ENCODE assay signal across 19 cellular contexts in genomic region chr11:13271060-13271693, GRCh38.
"Had no signal": no experiment of that assay in that cellular context is flagged by ENCODE, and none has a peak within 500 bp of the region (broad histone marks: within the 10 kb centered on the region; RNA-seq: fewer than 3 reads in every experiment).

No MANE protein-coding gene starts in this region.

- H3K4me3 ChIP-seq: body of pancreas, ovary, psoas muscle, right atrium auricular region had no signal

- H3K9me3 ChIP-seq: body of pancreas, neutrophil, ovary, psoas muscle, right atrium auricular region had no signal

- H3K27ac ChIP-seq: body of pancreas, neutrophil, ovary, psoas muscle, right atrium auricular region had no signal

- DNase-seq: activated CD4-positive, alpha-beta T cell treated with anti-CD3 and anti-CD28 coated beads for 4 hours; activated CD4-positive, alpha-beta T cell treated with anti-CD3 and anti-CD28 coated beads, Interleukin-2, amount 50 U/mL, for 48 hours; activated CD4-positive, CD25-positive, alpha-beta regulatory T cell; activated gamma-delta T cell treated with Interleukin-2 at 50 U/mL for 16 hours; activated T-cell treated with anti-CD3 and anti-CD28 coated beads for 4 hours; anterior cingulate cortex; body of pancreas; effector memory CD4-positive, alpha-beta T cell; foreskin melanocyte; left ventricle myocardium superior; midbrain; ovary; psoas muscle; stimulated activated CD4-positive, alpha-beta T cell treated with anti-CD3 and anti-CD28 coated beads, Interleukin-12 subunit alpha, Interleukin-12 subunit beta, amount 100 ng/mL, for 4 hours; stimulated activated CD4-positive, alpha-beta T cell treated with anti-CD3 and anti-CD28 coated beads, Interleukin-4, amount 100 ng/mL, for 4 hours; stimulated activated naive CD8-positive, alpha-beta T cell treated with anti-CD3 and anti-CD28 coated beads, Interleukin-15, Interleukin-2, amounts not matched to agents 100 U/mL and 50 U/mL, for 24 hours; T1000 had no signal

- H3K36me3 ChIP-seq: neutrophil, ovary, right atrium auricular region had no signal

- ATAC-seq: body of pancreas; left ventricle myocardium superior; psoas muscle; stimulated activated naive CD8-positive, alpha-beta T cell treated with anti-CD3 and anti-CD28 coated beads, Interleukin-15, Interleukin-2, amounts not matched to agents 100 U/mL and 50 U/mL, for 24 hours had no signal
